Comparison of ENCODE assay signal across 8 cellular contexts in the genomic region with DNA sequence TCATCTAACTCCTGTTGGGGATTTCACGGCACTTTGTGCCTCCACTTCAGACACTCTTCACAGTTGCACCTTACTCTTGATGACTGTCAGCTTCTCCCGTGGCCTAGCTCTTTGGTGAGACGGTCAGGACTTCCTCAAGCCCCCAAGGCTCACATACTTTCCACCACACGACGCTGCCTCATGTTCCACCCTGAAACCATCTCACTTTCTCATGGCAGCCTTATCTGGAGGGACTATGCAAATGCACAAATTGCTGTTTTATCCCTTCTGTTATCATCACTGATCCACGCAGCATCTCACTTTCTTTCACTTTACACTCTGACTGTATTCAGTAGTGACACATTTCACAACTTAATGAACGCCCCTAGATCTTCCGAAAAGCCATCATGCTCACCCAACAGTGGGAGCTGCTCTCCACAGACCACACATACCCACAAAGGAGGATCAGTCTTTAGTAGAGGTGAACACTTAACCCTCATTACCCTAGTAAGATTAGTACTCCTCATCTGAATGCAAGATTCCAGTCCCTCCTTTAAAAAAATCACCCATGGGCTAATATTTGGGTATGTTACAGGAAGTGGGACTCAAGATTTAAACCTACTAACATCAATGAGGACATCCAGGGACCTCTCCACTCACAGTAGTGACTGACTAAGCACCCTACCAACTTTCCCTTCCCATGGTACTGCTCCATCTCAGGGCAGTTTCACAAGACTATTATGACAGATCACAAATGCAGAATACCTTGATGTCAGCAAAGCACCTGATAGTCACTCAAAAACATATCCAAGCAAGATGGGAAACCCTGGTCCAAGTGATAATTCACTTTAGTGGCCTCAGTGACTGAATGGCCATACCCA. TPM values are rescaled to one million over a fixed set of nuclear protein-coding genes. Genes with fewer than 3 reads are reported as not detected.
A peak's percentile ranks its signal among the peaks of the same experiment; 100 is the strongest.
DNase-seq lines count a peak whose midpoint lies in the region; ATAC-seq and TF ChIP-seq lines count a peak whose summit lies in the region.

No MANE protein-coding gene starts in this region.

- no peak overlapping the region for H3K4me3 ChIP-seq in PC-3 (ENCODE audit: low read length)

- peak overlapping the region; percentile 96 for H3K27ac Mint-ChIP-seq in activated CD4-positive, alpha-beta T cell treated with anti-CD3 and anti-CD28 coated beads, Interleukin-2, amount 10 ng/mL, durations not matched to agents 24 days and 14 days
- peak overlapping the region; percentile 11 for H3K27ac Mint-ChIP-seq in progenitor cell of endocrine pancreas

- no peaks in the 10 kb centered on the region for H3F3A ChIP-seq in PC-3 (ENCODE audit: low read length, unreplicated experiment)

- H3K4me1 ChIP-seq in PC-3 (ENCODE audit: insufficient read depth, low read length): no peaks in the 10 kb centered on the region

- H3K9me2 ChIP-seq in PC-3 (replicated peaks; ENCODE audit: low read length): no peaks in the 10 kb centered on the region

- TF ChIP-seq CTCF in progenitor cell of endocrine pancreas (IDR thresholded peaks at IDR 0.05; ENCODE audit: unreplicated experiment) (no peak), PC-3 (conservative IDR thresholded peaks at IDR 0.05; ENCODE audit: low read depth, low read length) (no peak)

- BruUV-seq in PC-3 (replicated peaks; lab: Mats Ljungman, UMichigan): no TSS peak

- peak; percentile 86 for DNase-seq in activated CD4-positive, alpha-beta T cell treated with anti-CD3 and anti-CD28 coated beads, Interleukin-2, amount 10 ng/mL, durations not matched to agents 24 days and 14 days
- DNase-seq in progenitor cell of endocrine pancreas (ENCODE audit: low spot score, unreplicated experiment) (no peak), PC-3 (no peak), SKM-1 treated with dmso at 0.1 percent for 144 hours (lab: John Stamatoyannopoulos, UW; ENCODE audit: unreplicated experiment) (no peak), cardiac septum (ENCODE audit: low spot score) (no peak), amniotic stem cell (lab: John Stamatoyannopoulos, UW) (no peak)

- no peak overlapping the region for H2AFZ ChIP-seq in PC-3 (ENCODE audit: low read length)

- no peak overlapping the region for H3K9ac ChIP-seq in PC-3 (ENCODE audit: low read length)

- peak overlapping the region; percentile 75 for H3K4me3 Mint-ChIP-seq in activated CD4-positive, alpha-beta T cell treated with anti-CD3 and anti-CD28 coated beads, Interleukin-2, amount 10 ng/mL, durations not matched to agents 24 days and 14 days
- no peak overlapping the region for H3K4me3 Mint-ChIP-seq in progenitor cell of endocrine pancreas (ENCODE audit: low read depth)

- ATAC-seq in GM18517 (IDR thresholded peaks at IDR 0.05; ENCODE audit: unreplicated experiment): peak; percentile 68
- ATAC-seq in HG02678 (IDR thresholded peaks at IDR 0.05; ENCODE audit: unreplicated experiment): peak; percentile 69
- ATAC-seq in PC-3: no peak

- intact Hi-C loops in activated CD4-positive, alpha-beta T cell treated with anti-CD3 and anti-CD28 coated beads, Interleukin-2, amount 10 ng/mL, durations not matched to agents 24 days and 14 days (cut with micrococcal nuclease): loop anchor here (1.0 to 10.0 kb wide), 11 partner anchors 8 to 353 kb away; partner anchors contain the start of gene REV3L
- intact Hi-C loops in PC-3 (cut with micrococcal nuclease): no loop called here
- intact Hi-C loops in cardiac septum (cut with DNase I): no loop called here

- H3K36me3 Mint-ChIP-seq in activated CD4-positive, alpha-beta T cell treated with anti-CD3 and anti-CD28 coated beads, Interleukin-2, amount 10 ng/mL, durations not matched to agents 24 days and 14 days (ENCODE audit: low read depth): peaks cover 58% of the 10 kb centered on the region
- H3K36me3 Mint-ChIP-seq in progenitor cell of endocrine pancreas (ENCODE audit: insufficient read depth): peaks cover 26% of the 10 kb centered on the region

- no peaks in the 10 kb centered on the region for H3K9me3 ChIP-seq in PC-3 (ENCODE audit: low read length)

- no peak overlapping the region for H3K4me2 ChIP-seq in PC-3 (ENCODE audit: low read length)

- H3K27me3 Mint-ChIP-seq in activated CD4-positive, alpha-beta T cell treated with anti-CD3 and anti-CD28 coated beads, Interleukin-2, amount 10 ng/mL, durations not matched to agents 24 days and 14 days: no peaks in the 10 kb centered on the region
- no peaks in the 10 kb centered on the region for H3K27me3 Mint-ChIP-seq in progenitor cell of endocrine pancreas

- no peaks in the 10 kb centered on the region for H4K20me1 ChIP-seq in PC-3 (ENCODE audit: low read length)

- H3K79me2 ChIP-seq in PC-3 (ENCODE audit: low read length): no peaks in the 10 kb centered on the region

- POLR2A ChIA-PET in PC-3 (lab: Charles Lee; ENCODE audit: unreplicated experiment): no interaction called here

- H3K27ac ChIP-seq in PC-3 (ENCODE audit: low read length): no peak overlapping the region

- H3K4me1 Mint-ChIP-seq in activated CD4-positive, alpha-beta T cell treated with anti-CD3 and anti-CD28 coated beads, Interleukin-2, amount 10 ng/mL, durations not matched to agents 24 days and 14 days: peaks cover 64% of the 10 kb centered on the region
- H3K4me1 Mint-ChIP-seq in progenitor cell of endocrine pancreas (ENCODE audit: low read depth): peaks cover 21% of the 10 kb centered on the region

- no peaks in the 10 kb centered on the region for H3K27me3 ChIP-seq in PC-3 (ENCODE audit: low read length)

- CTCF ChIA-PET in PC-3 (lab: Charles Lee): no interaction called here

- H3K36me3 ChIP-seq in PC-3 (ENCODE audit: low read depth, low read length): no peaks in the 10 kb centered on the region

- no peaks in the 10 kb centered on the region for H3K9me3 Mint-ChIP-seq in activated CD4-positive, alpha-beta T cell treated with anti-CD3 and anti-CD28 coated beads, Interleukin-2, amount 10 ng/mL, durations not matched to agents 24 days and 14 days
- H3K9me3 Mint-ChIP-seq in progenitor cell of endocrine pancreas (ENCODE audit: low read depth): no peaks in the 10 kb centered on the region

RNA-seq across cellular contexts. Expression of gene FYN, which starts 35.4 kb away (rescaled TPM):
- 331 and 341 TPM in 2 replicates for total RNA-seq in activated CD4-positive, alpha-beta T cell treated with anti-CD3 and anti-CD28 coated beads, Interleukin-2, amount 10 ng/mL, durations not matched to agents 24 days and 14 days
- total RNA-seq in progenitor cell of endocrine pancreas (159 and 169 TPM in 2 replicates), PC-3 (2014; rRNA removed) (27.6 and 57.4 TPM in 2 replicates), cardiac septum (65.3 TPM)
